In genomic region chr3:138675393-138675792, GRCh38 we compare ENCODE assay signal across 18 cellular contexts.
DNase-seq lines count a peak whose midpoint lies in the region; ATAC-seq and TF ChIP-seq lines count a peak whose summit lies in the region.
"Had no signal": no experiment of that assay in that cellular context is flagged by ENCODE, and none has a peak within 500 bp of the region (broad histone marks: within the 10 kb centered on the region; RNA-seq: fewer than 3 reads in every experiment).

No MANE protein-coding gene starts in this region.

- no peak overlapping the region for H3K4me2 ChIP-seq in SK-N-SH

- no peaks in the 10 kb centered on the region for H4K20me1 ChIP-seq in SK-N-SH (ENCODE audit: insufficient read depth)

- POLR2A ChIA-PET in SK-N-SH (lab: Yijun Ruan, JAX), result no interaction called here

- TF ChIP-seq CTCF in SK-N-SH (IDR thresholded peaks at IDR 0.05), result no peak

- H3F3A ChIP-seq in SK-N-SH (replicated peaks; ENCODE audit: insufficient read depth), result peaks cover 9% of the 10 kb centered on the region

- H3K9me2 ChIP-seq in SK-N-SH, result peaks cover 3% of the 10 kb centered on the region; the same call in 1 of the 2 replicates

- H3K27ac ChIP-seq in SK-N-SH (ENCODE audit: low read depth in 2 of 2, low read length in 1 of 2), result no peak overlapping the region

- CTCF ChIA-PET in SK-N-SH (lab: Yijun Ruan, JAX), result interaction anchor here (1.1 kb wide), 1 partner anchor 240 kb away, joined by 4 read pairs; no protein-coding TSS in a partner anchor

- no peak overlapping the region for H3K4me3 ChIP-seq in SK-N-SH (ENCODE audit: low read depth in 2 of 2, low read length in 1 of 2)

- H3K79me2 ChIP-seq in SK-N-SH (ENCODE audit: insufficient read depth), result no peaks in the 10 kb centered on the region

- no peaks in the 10 kb centered on the region for H3K4me1 ChIP-seq in SK-N-SH (ENCODE audit: control insufficient read depth in 1 of 2, insufficient read depth in 2 of 2, low read depth in 1 of 2, low read length in 1 of 2)

- H3K9ac ChIP-seq in SK-N-SH, result no peak overlapping the region

- no peak for DNase-seq in SK-N-SH
- peak; percentile 58 for DNase-seq in RKO (ENCODE audit: low spot score)
- peak; percentile 10 for DNase-seq in cerebellar cortex (ENCODE audit: low spot score)
- DNase-seq in renal cortical epithelial cell (ENCODE audit: low read depth), result peak; percentile 69
- no peak for DNase-seq in Right ventricle myocardium superior
- no peak for DNase-seq in NCI-H2196 treated with DMSO at 0.1 percent for 48 hours (lab: John Stamatoyannopoulos, UW; ENCODE audit: unreplicated experiment)
- DNase-seq in NCI-H69 (lab: John Stamatoyannopoulos, UW), result no peak
- DNase-seq: activated CD4-positive, alpha-beta T cell treated with anti-CD3 and anti-CD28 coated beads, Interleukin-2, amount 50 U/mL, for 1 hour; activated naive CD8-positive, alpha-beta T cell treated with anti-CD3 and anti-CD28 coated beads for 36 hours; activated T-cell treated with anti-CD3 and anti-CD28 coated beads, Interleukin-2, amount 50 U/mL, for 1 hour; Caco-2; MM.1S; NCI-H2081 treated with DMSO at 0.1 percent for 48 hours; NCI-H82; SIG-M5; stimulated activated naive CD8-positive, alpha-beta T cell treated with anti-CD3 and anti-CD28 coated beads, Interleukin-15, amount 100 ng/mL, for 72 hours; T1000 had no signal

- H3K36me3 ChIP-seq in SK-N-SH (replicated peaks in 1 of 2; ENCODE audit: control insufficient read depth in 1 of 2, insufficient read depth in 2 of 2, low read length in 1 of 2), result peaks cover 0 to 31% of the 10 kb centered on the region in 2 experiments

- WGBS in SK-N-SH (ENCODE audit: low lambda C conversion rate), result 100% methylated on average over 1 of the region's 1 CpG

- intact Hi-C loops in Right ventricle myocardium superior (cut with DNase I), result no loop called here

- TF ChIP-seq EP300 in SK-N-SH (IDR thresholded peaks at IDR 0.05; ENCODE audit: borderline replicate concordance in 1 of 2, low read depth in 1 of 2, low read length in 1 of 2), result no peak

- no peak for TF ChIP-seq RAD21 in SK-N-SH (IDR thresholded peaks at IDR 0.05; ENCODE audit: low read length)

- H3K9me3 ChIP-seq in SK-N-SH, result peaks cover 14% of the 10 kb centered on the region

- no peaks in the 10 kb centered on the region for H3K27me3 ChIP-seq in SK-N-SH (ENCODE audit: insufficient read depth)

- no peak overlapping the region for H2AFZ ChIP-seq in SK-N-SH (ENCODE audit: low read depth)

- ATAC-seq in SK-N-SH treated with all-trans-retinoic acid at 6 μM for 48 hours, result no peak
- no peak for ATAC-seq in Right ventricle myocardium superior (ENCODE audit: poor library complexity)
- ATAC-seq: stimulated activated naive CD8-positive, alpha-beta T cell treated with anti-CD3 and anti-CD28 coated beads, Interleukin-15, amount 100 ng/mL, for 72 hours had no signal

TF ChIP-seq in SK-N-SH, 30 proteins besides CTCF, POLR2A, EP300 and RAD21:
- TF ChIP-seq TAF1 (IDR thresholded peaks at IDR 0.05; ENCODE audit: borderline replicate concordance, low read depth, low read length) (no peak), JUND (IDR thresholded peaks at IDR 0.05) (peak; percentile 24; the same call in 1 of the 2 replicates), SMC3 (IDR thresholded peaks at IDR 0.05; ENCODE audit: low read depth, low read length) (no peak), ELF1 (IDR thresholded peaks at IDR 0.05) (no peak), FOSL2 (IDR thresholded peaks at IDR 0.05; ENCODE audit: borderline replicate concordance, low read depth) (peak; percentile 28; the same call in 1 of the 2 replicates), TCF12 (IDR thresholded peaks at IDR 0.05) (0 out of 2 replicates have a peak, but pooled peaks have one; percentile 9), MAX (IDR thresholded peaks at IDR 0.05; ENCODE audit: low read depth) (no peak)
- TF ChIP-seq, protein P1, sequence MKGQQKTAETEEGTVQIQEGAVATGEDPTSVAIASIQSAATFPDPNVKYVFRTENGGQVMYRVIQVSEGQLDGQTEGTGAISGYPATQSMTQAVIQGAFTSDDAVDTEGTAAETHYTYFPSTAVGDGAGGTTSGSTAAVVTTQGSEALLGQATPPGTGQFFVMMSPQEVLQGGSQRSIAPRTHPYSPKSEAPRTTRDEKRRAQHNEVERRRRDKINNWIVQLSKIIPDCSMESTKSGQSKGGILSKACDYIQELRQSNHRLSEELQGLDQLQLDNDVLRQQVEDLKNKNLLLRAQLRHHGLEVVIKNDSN (IDR thresholded peaks at IDR 0.05; ENCODE audit: borderline replicate concordance, low read depth), result 0 out of 2 replicates have a peak, but pooled peaks have one; percentile 20

TF ChIP-seq in SK-N-SH treated with all-trans-retinoic acid at 6 μM for 48 hours, 23 proteins besides CTCF, POLR2A, EP300 and RAD21:
- TF ChIP-seq TOX (CRISPR knock-in tag; IDR thresholded peaks at IDR 0.05; ENCODE audit: borderline replicate concordance) (no peak), TSHZ2 (CRISPR knock-in tag; IDR thresholded peaks at IDR 0.05) (no peak), CREB5 (CRISPR knock-in tag; IDR thresholded peaks at IDR 0.05; ENCODE audit: low read depth) (no peak), CSRNP3 (CRISPR knock-in tag; IDR thresholded peaks at IDR 0.05) (no peak), ISL1 (CRISPR knock-in tag; IDR thresholded peaks at IDR 0.05) (no peak), ESRRG (CRISPR knock-in tag; IDR thresholded peaks at IDR 0.05) (no peak), SNAI2 (CRISPR knock-in tag; IDR thresholded peaks at IDR 0.05) (no peak), CSDC2 (CRISPR knock-in tag; IDR thresholded peaks at IDR 0.05) (no peak), GLIS3 (CRISPR knock-in tag; IDR thresholded peaks at IDR 0.05) (no peak), ARNTL (CRISPR knock-in tag; IDR thresholded peaks at IDR 0.05; ENCODE audit: borderline replicate concordance, low read depth) (no peak), TCF4 (CRISPR knock-in tag; IDR thresholded peaks at IDR 0.05; ENCODE audit: borderline replicate concordance) (no peak), ZNF565 (CRISPR knock-in tag; conservative IDR thresholded peaks at IDR 0.05; ENCODE audit: low read depth) (no peak), ZC3H10 (CRISPR knock-in tag; IDR thresholded peaks at IDR 0.05) (no peak), OSR1 (CRISPR knock-in tag; IDR thresholded peaks at IDR 0.05) (no peak), ZFP3 (CRISPR knock-in tag; IDR thresholded peaks at IDR 0.05) (no peak), ZNF8 (CRISPR knock-in tag; IDR thresholded peaks at IDR 0.05) (no peak), BACH2 (CRISPR knock-in tag; IDR thresholded peaks at IDR 0.05; ENCODE audit: borderline replicate concordance) (no peak)

Comparison
In these comparisons a context has a peak if more than half of its experiments do, and no peak if none do; other contexts are left out.
1. DNase-seq: peak in RKO (single experiment), cerebellar cortex (single experiment) and renal cortical epithelial cell (single experiment); none in SK-N-SH (single experiment), Right ventricle myocardium superior (single experiment), NCI-H2196 treated with DMSO at 0.1 percent for 48 hours (single experiment) and NCI-H69 (single experiment).